13 cellular contexts compared by ENCODE assay signal in genomic region chr17:17002731-17003715, GRCh38. TPM values are rescaled to one million over a fixed set of nuclear protein-coding genes. Genes with fewer than 3 reads are reported as not detected.
"Had no signal": no experiment of that assay in that cellular context is flagged by ENCODE, and none has a peak within 500 bp of the region (broad histone marks: within the 10 kb centered on the region; RNA-seq: fewer than 3 reads in every experiment).

No MANE protein-coding gene starts in this region.

RNA-seq across cellular contexts. Expression of gene TNFRSF13B, which starts 31.1 kb away (rescaled TPM):
- total RNA-seq: activated T-cell treated with anti-CD3 and anti-CD28 coated beads, Interleukin-2, amount 50 U/mL, for 72 hours; cardiac muscle cell; cerebellum; gastrocnemius medialis; left ventricle myocardium superior; osteocyte; progenitor cell of endocrine pancreas; renal cortical epithelial cell; skeletal muscle tissue; temporal lobe; tibial nerve; urinary bladder had no signal
- polyA plus RNA-seq: cardiac muscle cell; naive thymus-derived CD8-positive, alpha-beta T cell had no signal
